ENCODE assay signal across 9 cellular contexts in the genomic region with DNA sequence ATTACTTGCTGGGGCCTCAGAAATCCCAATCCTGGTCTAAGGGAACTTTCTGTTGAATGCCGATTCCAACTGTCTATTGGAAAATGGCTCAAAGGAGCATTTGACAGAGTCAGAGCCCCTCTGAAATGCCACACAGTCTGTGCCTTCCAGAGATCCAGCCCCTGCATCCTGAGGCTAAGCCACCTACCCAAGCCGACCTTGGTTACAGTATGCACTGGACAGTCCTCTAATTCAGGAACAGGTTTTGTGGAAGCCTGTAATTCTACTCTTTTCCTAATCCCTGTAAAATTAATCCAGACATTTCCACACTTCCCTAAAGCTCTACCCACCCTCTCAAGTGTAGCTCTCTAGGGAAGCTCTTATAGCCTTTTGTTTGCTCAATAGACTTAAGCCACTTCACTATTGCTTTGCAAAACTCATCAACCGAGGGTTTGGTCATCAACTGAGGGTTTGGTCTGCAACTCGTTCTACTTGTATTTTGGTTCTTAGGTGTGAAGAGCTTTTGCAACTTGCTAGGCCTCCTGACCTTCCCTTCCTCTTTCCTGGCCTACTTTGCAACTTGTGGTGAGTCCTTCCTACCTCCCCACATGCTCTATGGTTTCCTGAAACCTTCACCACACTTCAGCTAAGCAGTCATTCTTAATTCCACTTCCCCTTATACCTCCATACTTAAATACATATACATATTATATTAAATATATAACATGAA.
DNase-seq lines count a peak whose midpoint lies in the region; ATAC-seq and TF ChIP-seq lines count a peak whose summit lies in the region.
"Had no signal": no experiment of that assay in that cellular context is flagged by ENCODE, and none has a peak within 500 bp of the region (broad histone marks: within the 10 kb centered on the region; RNA-seq: fewer than 3 reads in every experiment).

No MANE protein-coding gene starts in this region.

- no peaks in the 10 kb centered on the region for H3K27me3 Mint-ChIP-seq in CD4-positive, alpha-beta T cell
- peaks cover 2% of the 10 kb centered on the region for H3K27me3 Mint-ChIP-seq in activated B cell treated with CpG ODN at 0.5 μM for 24 hours

- POLR2A ChIA-PET in CD4-positive, alpha-beta T cell (lab: Charles Lee), result interaction anchor here (0.6 kb wide), 1 partner anchor 364 kb away, joined by 6 read pairs; a partner anchor contains a TSS
- POLR2A ChIA-PET in activated B cell treated with CpG ODN at 0.5 μM for 24 hours (lab: Charles Lee), result interaction anchor here (0.6 kb wide), 1 partner anchor 753 kb away, joined by 3 read pairs; no protein-coding TSS in a partner anchor

- DNase-seq in CD4-positive, alpha-beta T cell, result no peak
- DNase-seq in activated B cell treated with CpG ODN at 0.5 μM for 24 hours (no peak), caudate nucleus (lab: John Stamatoyannopoulos, UW) (no peak), hepatic stellate cell (ENCODE audit: low spot score) (no peak), NCI-H146 (lab: John Stamatoyannopoulos, UW) (no peak), DMS 273 treated with DMSO at 0.1 percent for 48 hours (lab: John Stamatoyannopoulos, UW) (no peak)
- DNase-seq: COR-L47 had no signal

- CTCF ChIA-PET in CD4-positive, alpha-beta T cell (lab: Charles Lee), result no interaction called here
- CTCF ChIA-PET in activated B cell treated with CpG ODN at 0.5 μM for 24 hours (lab: Charles Lee), result no interaction called here

- no peak overlapping the region for H3K27ac Mint-ChIP-seq in CD4-positive, alpha-beta T cell
- H3K27ac Mint-ChIP-seq in activated B cell treated with CpG ODN at 0.5 μM for 24 hours, result no peak overlapping the region

- H3K27me3 ChIP-seq in CD4-positive, alpha-beta T cell (ENCODE audit: control insufficient read depth, insufficient read depth, low read length), result no peaks in the 10 kb centered on the region

- H3K9me3 Mint-ChIP-seq in CD4-positive, alpha-beta T cell, result no peaks in the 10 kb centered on the region
- H3K9me3 Mint-ChIP-seq in activated B cell treated with CpG ODN at 0.5 μM for 24 hours, result peaks cover 9% of the 10 kb centered on the region

- peaks cover 24% of the 10 kb centered on the region for H3K4me1 Mint-ChIP-seq in CD4-positive, alpha-beta T cell (ENCODE audit: low read depth)
- peaks cover 25% of the 10 kb centered on the region for H3K4me1 Mint-ChIP-seq in activated B cell treated with CpG ODN at 0.5 μM for 24 hours

- no peak overlapping the region for H3K27ac ChIP-seq in CD4-positive, alpha-beta T cell (ENCODE audit: low read depth, low read length)
- no peak overlapping the region for H3K27ac ChIP-seq in caudate nucleus (ENCODE audit: low read depth, low read length)

- peak; percentile 39 for ATAC-seq in CD4-positive, alpha-beta T cell (ENCODE audit: poor library complexity)
- ATAC-seq in GM19372 (IDR thresholded peaks at IDR 0.05; ENCODE audit: low read depth, unreplicated experiment), result peak; percentile 61
- peak; percentile 82 for ATAC-seq in HG03175 (IDR thresholded peaks at IDR 0.05; ENCODE audit: unreplicated experiment)
- ATAC-seq in activated B cell treated with CpG ODN at 0.5 μM for 24 hours (ENCODE audit: low read depth), result peak; percentile 37

- intact Hi-C loops in CD4-positive, alpha-beta T cell (cut with DNase I, micrococcal nuclease), result no loop called here
- intact Hi-C loops in activated B cell treated with CpG ODN at 0.5 μM for 24 hours (cut with micrococcal nuclease), result loop anchor here (5.0 kb wide), 1 partner anchor 119 kb away; no protein-coding TSS in a partner anchor

- H3K36me3 Mint-ChIP-seq in CD4-positive, alpha-beta T cell (ENCODE audit: low read depth), result no peaks in the 10 kb centered on the region
- no peaks in the 10 kb centered on the region for H3K36me3 Mint-ChIP-seq in activated B cell treated with CpG ODN at 0.5 μM for 24 hours (ENCODE audit: low read depth)

- H3K4me3 Mint-ChIP-seq in CD4-positive, alpha-beta T cell, result no peak overlapping the region
- H3K4me3 Mint-ChIP-seq in activated B cell treated with CpG ODN at 0.5 μM for 24 hours, result no peak overlapping the region

- H3K9me3 ChIP-seq in CD4-positive, alpha-beta T cell (ENCODE audit: control insufficient read depth, low read length), result no peaks in the 10 kb centered on the region

- no peak for TF ChIP-seq CTCF in CD4-positive, alpha-beta T cell (IDR thresholded peaks at IDR 0.05)
- no peak for TF ChIP-seq CTCF in activated B cell treated with CpG ODN at 0.5 μM for 24 hours (IDR thresholded peaks at IDR 0.05)
